Comparison of ENCODE assay signal across 36 cellular contexts in genomic region chr12:8871067-8871466, GRCh38. TPM values are rescaled to one million over a fixed set of nuclear protein-coding genes. Genes with fewer than 3 reads are reported as not detected.
"Had no signal": no experiment of that assay in that cellular context is flagged by ENCODE, and none has a peak within 500 bp of the region (broad histone marks: within the 10 kb centered on the region; RNA-seq: fewer than 3 reads in every experiment).

No MANE protein-coding gene starts in this region.

- H3K4me3 ChIP-seq: adrenal gland, body of pancreas, breast epithelium had no signal

- H3K9me3 ChIP-seq: adrenal gland, body of pancreas, breast epithelium had no signal

- H3K36me3 ChIP-seq: adrenal gland, brain microvascular endothelial cell, breast epithelium had no signal

- H3K27me3 ChIP-seq: adrenal gland, body of pancreas, brain microvascular endothelial cell, breast epithelium had no signal

- H3K4me1 ChIP-seq: adrenal gland, body of pancreas, breast epithelium had no signal

- DNase-seq: activated B cell treated with CpG ODN at 0.5 μM for 24 hours; activated CD4-positive, alpha-beta memory T cell treated with anti-CD3 and anti-CD28 coated beads for 36 hours; activated CD4-positive, alpha-beta T cell treated with anti-CD3 and anti-CD28 coated beads for 4 hours; activated CD4-positive, alpha-beta T cell treated with anti-CD3 and anti-CD28 coated beads, Interleukin-2, amount 10 ng/mL, durations not matched to agents 24 days and 14 days; activated CD4-positive, alpha-beta T cell treated with anti-CD3 and anti-CD28 coated beads, Interleukin-2, amount 50 U/mL, for 1 hour; activated CD4-positive, alpha-beta T cell treated with anti-CD3 and anti-CD28 coated beads, Interleukin-2, amount 50 U/mL, for 4 hours; activated CD4-positive, CD25-positive, alpha-beta regulatory T cell treated with anti-CD3 and anti-CD28 coated beads, Interleukin-2, amount 50 U/mL, for 72 hours; activated CD8-positive, alpha-beta memory T cell treated with anti-CD3 and anti-CD28 coated beads, Interleukin-2, amount 50 U/mL, for 4 hours; activated CD8-positive, alpha-beta T cell treated with anti-CD3 and anti-CD28 coated beads for 36 hours; activated effector memory CD4-positive, alpha-beta T cell treated with anti-CD3 and anti-CD28 coated beads, Interleukin-2, amount 50 U/mL, for 16 hours; activated gamma-delta T cell treated with Interleukin-2 at 50 U/mL for 16 hours; activated naive CD4-positive, alpha-beta T cell; activated naive CD4-positive, alpha-beta T cell treated with anti-CD3 and anti-CD28 coated beads for 36 hours; activated naive CD4-positive, alpha-beta T cell treated with anti-CD3 and anti-CD28 coated beads, Interleukin-2, amount 50 U/mL, for 16 hours; activated naive CD8-positive, alpha-beta T cell treated with anti-CD3 and anti-CD28 coated beads for 36 hours; activated T-cell treated with anti-CD3 and anti-CD28 coated beads for 4 hours; activated T-cell treated with anti-CD3 and anti-CD28 coated beads, Interleukin-2, amount 50 U/mL, for 1 hour; activated T-cell treated with anti-CD3 and anti-CD28 coated beads, Interleukin-2, amount 50 U/mL, for 4 hours; activated T-cell treated with anti-CD3 and anti-CD28 coated beads, Interleukin-2, amount 50 U/mL, for 72 hours; adrenal gland; amniotic stem cell; aorta; body of pancreas; brain microvascular endothelial cell; central memory CD4-positive, alpha-beta T cell; T-helper 1 cell; T-helper 2 cell; T-helper 9 cell had no signal

- H3K27ac ChIP-seq: adrenal gland, body of pancreas, brain microvascular endothelial cell, breast epithelium, VCaP had no signal

- ATAC-seq: activated CD8-positive, alpha-beta T cell treated with anti-CD3 and anti-CD28 coated beads for 36 hours; activated naive CD4-positive, alpha-beta T cell treated with anti-CD3 and anti-CD28 coated beads, Interleukin-2, amount 50 U/mL, for 72 hours; activated T-cell treated with anti-CD3 and anti-CD28 coated beads, Interleukin-2, amount 50 U/mL, for 4 hours; activated T-cell treated with anti-CD3 and anti-CD28 coated beads, Interleukin-2, amount 50 U/mL, for 72 hours; activated T-helper 17 cell treated with anti-CD3 and anti-CD28 coated beads, Interleukin-2, amount 50 U/mL, for 72 hours; body of pancreas had no signal

RNA-seq across cellular contexts. Expression of gene A2ML1, which starts 48.6 kb away (rescaled TPM):
- total RNA-seq: activated B cell treated with CpG ODN at 0.5 μM for 24 hours; activated CD4-positive, alpha-beta memory T cell treated with anti-CD3 and anti-CD28 coated beads for 36 hours; activated CD4-positive, alpha-beta T cell treated with anti-CD3 and anti-CD28 coated beads, Interleukin-2, amount 10 ng/mL, durations not matched to agents 24 days and 14 days; activated CD8-positive, alpha-beta memory T cell treated with anti-CD3 and anti-CD28 coated beads for 36 hours; activated CD8-positive, alpha-beta T cell treated with anti-CD3 and anti-CD28 coated beads for 36 hours; activated naive CD4-positive, alpha-beta T cell treated with anti-CD3 and anti-CD28 coated beads for 36 hours; activated naive CD4-positive, alpha-beta T cell treated with anti-CD3 and anti-CD28 coated beads, Interleukin-2, amount 50 U/mL, for 72 hours; activated naive CD8-positive, alpha-beta T cell treated with anti-CD3 and anti-CD28 coated beads for 36 hours; activated T-cell treated with anti-CD3 and anti-CD28 coated beads, Interleukin-2, amount 50 U/mL, for 4 hours; activated T-cell treated with anti-CD3 and anti-CD28 coated beads, Interleukin-2, amount 50 U/mL, for 72 hours; activated T-helper 1 cell treated with anti-CD3 and anti-CD28 coated beads, Interleukin-12 subunit alpha, Interleukin-12 subunit beta, Interleukin-2, Interleukin-4 antibody, amounts not matched to agents 30 ng/mL and 10 ng/mL and 1 ng/mL, durations not matched to agents 14 hours and 24 hours and 36 hours; activated T-helper 17 cell treated with anti-CD3 and anti-CD28 coated beads, Interleukin-2, amount 50 U/mL, for 72 hours; astrocyte; body of pancreas; cardiac septum had no signal
